Comparison of ENCODE assay signal across 1 cellular context in genomic region chr10:103276251-103276936, GRCh38.
TF ChIP-seq lines count a peak whose summit lies in the region.

No MANE protein-coding gene starts in this region.

TF ChIP-seq in GM12878, 131 proteins besides CTCF, POLR2A, EP300 and RAD21 (continued from another document):
- no peak for TF ChIP-seq NRF1 (conservative IDR thresholded peaks at IDR 0.05; ENCODE audit: low read depth, low read length)
- TF ChIP-seq ZSCAN29 (IDR thresholded peaks at IDR 0.05), result no peak
- no peak for TF ChIP-seq NFIC (IDR thresholded peaks at IDR 0.05; ENCODE audit: low read depth, low read length)
- no peak for TF ChIP-seq KAT2A (conservative IDR thresholded peaks at IDR 0.05; ENCODE audit: control insufficient read depth, low read depth, low read length)
- TF ChIP-seq POLR2AphosphoS2 (IDR thresholded peaks at IDR 0.05; ENCODE audit: low read depth, low read length), result no peak
- TF ChIP-seq, protein P1, sequence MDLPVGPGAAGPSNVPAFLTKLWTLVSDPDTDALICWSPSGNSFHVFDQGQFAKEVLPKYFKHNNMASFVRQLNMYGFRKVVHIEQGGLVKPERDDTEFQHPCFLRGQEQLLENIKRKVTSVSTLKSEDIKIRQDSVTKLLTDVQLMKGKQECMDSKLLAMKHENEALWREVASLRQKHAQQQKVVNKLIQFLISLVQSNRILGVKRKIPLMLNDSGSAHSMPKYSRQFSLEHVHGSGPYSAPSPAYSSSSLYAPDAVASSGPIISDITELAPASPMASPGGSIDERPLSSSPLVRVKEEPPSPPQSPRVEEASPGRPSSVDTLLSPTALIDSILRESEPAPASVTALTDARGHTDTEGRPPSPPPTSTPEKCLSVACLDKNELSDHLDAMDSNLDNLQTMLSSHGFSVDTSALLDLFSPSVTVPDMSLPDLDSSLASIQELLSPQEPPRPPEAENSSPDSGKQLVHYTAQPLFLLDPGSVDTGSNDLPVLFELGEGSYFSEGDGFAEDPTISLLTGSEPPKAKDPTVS (IDR thresholded peaks at IDR 0.05; ENCODE audit: low read depth, low read length), result no peak
- TF ChIP-seq CHD2 (IDR thresholded peaks at IDR 0.05; ENCODE audit: borderline replicate concordance, low read depth, low read length), result no peak
- TF ChIP-seq SREBF2 (IDR thresholded peaks at IDR 0.05; ENCODE audit: low read length), result no peak
- TF ChIP-seq SRF (IDR thresholded peaks at IDR 0.05; ENCODE audit: low read depth in 2 of 2, low read length in 2 of 2), result no peak
